ENCODE assay signal across 9 cellular contexts in genomic region chr3:9400626-9401025, GRCh38. TPM values are rescaled to one million over a fixed set of nuclear protein-coding genes. Genes with fewer than 3 reads are reported as not detected.
A peak's percentile ranks its signal among the peaks of the same experiment; 100 is the strongest.
DNase-seq lines count a peak whose midpoint lies in the region; ATAC-seq and TF ChIP-seq lines count a peak whose summit lies in the region.
"Had no signal": no experiment of that assay in that cellular context is flagged by ENCODE, and none has a peak within 500 bp of the region (broad histone marks: within the 10 kb centered on the region; RNA-seq: fewer than 3 reads in every experiment).

No MANE protein-coding gene starts in this region.

- H3K4me1 Mint-ChIP-seq in CD8-positive, alpha-beta T cell (ENCODE audit: low read depth): peaks cover 71% of the 10 kb centered on the region
- H3K4me1 Mint-ChIP-seq in natural killer cell treated with Interleukin-12 subunit alpha and Interleukin-12 subunit beta and Interleukin-15 and Interleukin-18, amount 100 ng/mL, for 72 hours (ENCODE audit: low read depth in 2 of 2): peaks cover 49 to 65% of the 10 kb centered on the region in 2 donors

- H3K4me3 Mint-ChIP-seq in CD8-positive, alpha-beta T cell: peak overlapping the region; percentile 38
- H3K4me3 Mint-ChIP-seq in natural killer cell treated with Interleukin-12 subunit alpha and Interleukin-12 subunit beta and Interleukin-15 and Interleukin-18, amount 100 ng/mL, for 72 hours: peak overlapping the region; percentile 62

- H3K14ac ChIP-seq in IMR-90 (replicated peaks; ENCODE audit: low read depth, low read length): no peak overlapping the region

- no peak overlapping the region for H4K8ac ChIP-seq in IMR-90 (ENCODE audit: low read depth in 2 of 2, low read length in 2 of 2)

- H2AFZ ChIP-seq in IMR-90 (replicated peaks; ENCODE audit: low read length, poor library complexity): no peak overlapping the region

- no peak overlapping the region for H4K5ac ChIP-seq in IMR-90 (ENCODE audit: low read depth, low read length)

- H3K9ac ChIP-seq in IMR-90 (ENCODE audit: low read depth, low read length): peak overlapping the region; percentile 25; the same call in 1 of the 2 replicates

- no peak overlapping the region for H2BK5ac ChIP-seq in IMR-90 (ENCODE audit: low read depth, low read length, poor library complexity, severe bottlenecking)

- no peaks in the 10 kb centered on the region for H3K9me3 Mint-ChIP-seq in CD8-positive, alpha-beta T cell
- no peaks in the 10 kb centered on the region for H3K9me3 Mint-ChIP-seq in natural killer cell treated with Interleukin-12 subunit alpha and Interleukin-12 subunit beta and Interleukin-15 and Interleukin-18, amount 100 ng/mL, for 72 hours

- no peak for TF ChIP-seq RAD21 in IMR-90 (IDR thresholded peaks at IDR 0.05; ENCODE audit: low read length)

- DNase-seq in CD8-positive, alpha-beta T cell: no peak
- DNase-seq in IMR-90 (no peak), brain microvascular endothelial cell (no peak), epidermal melanocyte (ENCODE audit: insufficient read length, low spot score) (no peak)
- DNase-seq in natural killer cell treated with Interleukin-12 subunit alpha and Interleukin-12 subunit beta and Interleukin-15 and Interleukin-18, amount 100 ng/mL, for 72 hours (ENCODE audit: low spot score): no peak
- DNase-seq: NCI-H1092 had no signal

- H3K36me3 ChIP-seq in CD8-positive, alpha-beta T cell (ENCODE audit: insufficient read depth, low read length): no peaks in the 10 kb centered on the region
- H3K36me3 ChIP-seq in IMR-90 (ENCODE audit: control insufficient read depth, insufficient read depth, low read length): no peaks in the 10 kb centered on the region
- H3K36me3 ChIP-seq in brain microvascular endothelial cell (replicated peaks): peaks cover 2% of the 10 kb centered on the region

- H4K91ac ChIP-seq in IMR-90 (ENCODE audit: insufficient read depth, low read depth, low read length): no peak overlapping the region

- TF ChIP-seq POLR2A in IMR-90 (IDR thresholded peaks at IDR 0.05; ENCODE audit: low read depth, low read length): no peak

- no peak overlapping the region for H3K23ac ChIP-seq in IMR-90 (ENCODE audit: low read depth, low read length)

- no peak overlapping the region for H2BK20ac ChIP-seq in IMR-90 (ENCODE audit: low read depth, low read length)

- H2BK15ac ChIP-seq in IMR-90 (ENCODE audit: low read depth, low read length): no peak overlapping the region

- CTCF ChIA-PET in CD8-positive, alpha-beta T cell (lab: Charles Lee): no interaction called here
- CTCF ChIA-PET in IMR-90 (lab: Yijun Ruan, JAX): interaction anchor here (0.7 kb wide), 1 partner anchor 17 kb away, joined by 3 read pairs; no protein-coding TSS in a partner anchor

- no CpG with 5 or more reads among the region's 4 CpGs for WGBS in IMR-90 (ENCODE audit: extremely low coverage in 2 of 2, insufficient read length in 1 of 2), 2 experiments

- no TSS peak for BruUV-seq in IMR-90 (replicated peaks; lab: Mats Ljungman, UMichigan)

- no peak overlapping the region for H2AK9ac ChIP-seq in IMR-90 (replicated peaks; ENCODE audit: low read depth, low read length, poor library complexity)

- intact Hi-C loops in CD8-positive, alpha-beta T cell (cut with DNase I, micrococcal nuclease): loop anchor here in 1 of 2 experiments (5.0 kb wide), 1 partner anchor 42 kb away; no protein-coding TSS in a partner anchor
- intact Hi-C loops in IMR-90 (cut with micrococcal nuclease): no loop called here

- no peak overlapping the region for H3K27ac ChIP-seq in CD8-positive, alpha-beta T cell (ENCODE audit: low read depth, low read length)
- H3K27ac ChIP-seq in IMR-90 (ENCODE audit: insufficient read depth, low read length) (no peak overlapping the region), brain microvascular endothelial cell (peak overlapping the region; percentile 7)

- H3K27me3 ChIP-seq in CD8-positive, alpha-beta T cell (ENCODE audit: insufficient read depth, low read length): no peaks in the 10 kb centered on the region
- no peaks in the 10 kb centered on the region for H3K27me3 ChIP-seq in IMR-90 (ENCODE audit: control insufficient read depth, insufficient read depth, low read length)
- no peaks in the 10 kb centered on the region for H3K27me3 ChIP-seq in brain microvascular endothelial cell (replicated peaks)

- H3K4ac ChIP-seq in IMR-90 (ENCODE audit: low read depth, low read length): no peak overlapping the region

- in situ Hi-C loops in IMR-90 (cut with MboI; ENCODE audit: low sequenced_read_pairs) (no loop called here), brain microvascular endothelial cell (cut with HindIII; ENCODE audit: low pct_ligation_motif_present, low sequenced_read_pairs) (no loop called here)

- peak overlapping the region; percentile 58 for H3K27ac Mint-ChIP-seq in CD8-positive, alpha-beta T cell
- H3K27ac Mint-ChIP-seq in natural killer cell treated with Interleukin-12 subunit alpha and Interleukin-12 subunit beta and Interleukin-15 and Interleukin-18, amount 100 ng/mL, for 72 hours: peak overlapping the region in 1 of 2 donors; percentile 97

- dilution Hi-C loops in IMR-90 (cut with HindIII; ENCODE audit: low sequenced_read_pairs, unreplicated experiment): no loop called here

- H3K4me2 ChIP-seq in IMR-90 (ENCODE audit: low read depth, low read length): peak overlapping the region; percentile 73

- no peak overlapping the region for H3K56ac ChIP-seq in IMR-90 (ENCODE audit: extremely low read depth, insufficient read depth, low read length)

- H3K9me1 ChIP-seq in IMR-90 (ENCODE audit: insufficient read depth, low read length): peaks cover 5% of the 10 kb centered on the region; the same call in 1 of the 2 replicates

- peaks cover 0 to 21% of the 10 kb centered on the region in 2 experiments; a peak in 2 of 4 replicates for H3K79me1 ChIP-seq in IMR-90 (ENCODE audit: low read depth in 1 of 2, low read length in 2 of 2)

- no peak overlapping the region for H3K4me3 ChIP-seq in CD8-positive, alpha-beta T cell (ENCODE audit: low read depth, low read length)
- no peak overlapping the region for H3K4me3 ChIP-seq in IMR-90 (ENCODE audit: insufficient read depth, low read depth, low read length)
- H3K4me3 ChIP-seq in brain microvascular endothelial cell (ENCODE audit: low read depth, low read length): peak overlapping the region; percentile 12

- H3K4me1 ChIP-seq in CD8-positive, alpha-beta T cell (ENCODE audit: insufficient read depth, low read length): peaks cover 67% of the 10 kb centered on the region
- H3K4me1 ChIP-seq in IMR-90 (ENCODE audit: control insufficient read depth, insufficient read depth, low read length): peaks cover 9% of the 10 kb centered on the region

- no peak overlapping the region for H3K18ac ChIP-seq in IMR-90 (ENCODE audit: low read depth, low read length)

- peaks cover 15% of the 10 kb centered on the region for H3K36me3 Mint-ChIP-seq in CD8-positive, alpha-beta T cell
- H3K36me3 Mint-ChIP-seq in natural killer cell treated with Interleukin-12 subunit alpha and Interleukin-12 subunit beta and Interleukin-15 and Interleukin-18, amount 100 ng/mL, for 72 hours: peaks cover 13% of the 10 kb centered on the region

- peak overlapping the region; percentile 5; the same call in 1 of the 2 replicates for H2AK5ac ChIP-seq in IMR-90 (ENCODE audit: low read depth, low read length)

- H3K9me3 ChIP-seq in CD8-positive, alpha-beta T cell (ENCODE audit: low read length): no peaks in the 10 kb centered on the region
- H3K9me3 ChIP-seq in IMR-90 (ENCODE audit: control insufficient read depth, insufficient read depth, low read length): no peaks in the 10 kb centered on the region

- TF ChIP-seq CTCF in CD8-positive, alpha-beta T cell (IDR thresholded peaks at IDR 0.05): no peak
- TF ChIP-seq CTCF in IMR-90 (conservative IDR thresholded peaks at IDR 0.05; ENCODE audit: low read depth, low read length) (no peak), brain microvascular endothelial cell (IDR thresholded peaks at IDR 0.05; ENCODE audit: low read depth, low read length, missing control alignments) (no peak)

- no peak overlapping the region for H2BK120ac ChIP-seq in IMR-90 (ENCODE audit: low read depth, low read length)

- ATAC-seq in CD8-positive, alpha-beta T cell: no peak
- no peak for ATAC-seq in IMR-90 (ENCODE audit: low read depth)
- ATAC-seq in natural killer cell treated with Interleukin-12 subunit alpha and Interleukin-12 subunit beta and Interleukin-15 and Interleukin-18, amount 100 ng/mL, for 72 hours: no peak
- ATAC-seq in GM21447 (IDR thresholded peaks at IDR 0.05; ENCODE audit: unreplicated experiment): no peak
- ATAC-seq in GM21717 (IDR thresholded peaks at IDR 0.05; ENCODE audit: unreplicated experiment): no peak
- ATAC-seq in HG03571 (IDR thresholded peaks at IDR 0.05; ENCODE audit: unreplicated experiment): no peak

- no peaks in the 10 kb centered on the region for H3K27me3 Mint-ChIP-seq in CD8-positive, alpha-beta T cell (ENCODE audit: low read depth)
- H3K27me3 Mint-ChIP-seq in natural killer cell treated with Interleukin-12 subunit alpha and Interleukin-12 subunit beta and Interleukin-15 and Interleukin-18, amount 100 ng/mL, for 72 hours: no peaks in the 10 kb centered on the region

- peaks cover 88% of the 10 kb centered on the region for H4K20me1 ChIP-seq in IMR-90 (ENCODE audit: insufficient read depth, low read length)

- POLR2A ChIA-PET in CD8-positive, alpha-beta T cell (lab: Charles Lee): no interaction called here
- POLR2A ChIA-PET in IMR-90 (lab: Charles Lee; ENCODE audit: unreplicated experiment): no interaction called here

TF ChIP-seq in IMR-90, 13 proteins besides CTCF, POLR2A, EP300 and RAD21:
- TF ChIP-seq BHLHE40 (IDR thresholded peaks at IDR 0.05; ENCODE audit: low read depth, low read length): no peak
- TF ChIP-seq SMC3 (IDR thresholded peaks at IDR 0.05; ENCODE audit: low read depth, low read length): no peak
- TF ChIP-seq MXI1 (IDR thresholded peaks at IDR 0.05; ENCODE audit: borderline replicate concordance, low read depth, low read length): no peak
- no peak for TF ChIP-seq CHD1 (IDR thresholded peaks at IDR 0.05; ENCODE audit: low read depth, low read length)

RNA-seq across cellular contexts. Expression of gene SETD5, which starts 3.2 kb away (rescaled TPM):
- total RNA-seq in CD8-positive, alpha-beta T cell: 10 to 100 TPM; 56.7 to 58.9 TPM
- 50.0 and 62.9 TPM in 2 replicates for total RNA-seq in IMR-90 (2012; rRNA removed)
- polyA plus RNA-seq in IMR-90 (2012; rRNA removed): 42.7 and 45.1 TPM in 2 replicates
- polyA plus RNA-seq in IMR-90 (2012; cell fraction: cytosol; rRNA removed): 14.4 and 24.9 TPM in 2 replicates
- 87.1 and 210 TPM in 2 replicates for polyA plus RNA-seq in IMR-90 (2012; cell fraction: nucleus; rRNA removed; ENCODE audit: low replicate concordance)
- total RNA-seq in natural killer cell treated with Interleukin-12 subunit alpha and Interleukin-12 subunit beta and Interleukin-15 and Interleukin-18, amount 100 ng/mL, for 72 hours: 100 to 1,000 TPM; 131 to 188 TPM

RNA-seq across cellular contexts. Expression of gene THUMPD3, which starts 37.8 kb away (rescaled TPM):
- total RNA-seq in CD8-positive, alpha-beta T cell: 10 to 100 TPM; 84.1 to 84.3 TPM
- total RNA-seq in IMR-90 (2012; rRNA removed): 43.9 and 60.5 TPM in 2 replicates
- 22.3 and 28.2 TPM in 2 replicates for polyA plus RNA-seq in IMR-90 (2012; rRNA removed)
- polyA plus RNA-seq in IMR-90 (2012; cell fraction: cytosol; rRNA removed): 5.8 and 6.1 TPM in 2 replicates
- 7.8 and 17.3 TPM in 2 replicates for polyA plus RNA-seq in IMR-90 (2012; cell fraction: nucleus; rRNA removed; ENCODE audit: low replicate concordance)
- 10 to 100 TPM; 54.3 to 55.9 TPM for total RNA-seq in natural killer cell treated with Interleukin-12 subunit alpha and Interleukin-12 subunit beta and Interleukin-15 and Interleukin-18, amount 100 ng/mL, for 72 hours
